In the genomic region with DNA sequence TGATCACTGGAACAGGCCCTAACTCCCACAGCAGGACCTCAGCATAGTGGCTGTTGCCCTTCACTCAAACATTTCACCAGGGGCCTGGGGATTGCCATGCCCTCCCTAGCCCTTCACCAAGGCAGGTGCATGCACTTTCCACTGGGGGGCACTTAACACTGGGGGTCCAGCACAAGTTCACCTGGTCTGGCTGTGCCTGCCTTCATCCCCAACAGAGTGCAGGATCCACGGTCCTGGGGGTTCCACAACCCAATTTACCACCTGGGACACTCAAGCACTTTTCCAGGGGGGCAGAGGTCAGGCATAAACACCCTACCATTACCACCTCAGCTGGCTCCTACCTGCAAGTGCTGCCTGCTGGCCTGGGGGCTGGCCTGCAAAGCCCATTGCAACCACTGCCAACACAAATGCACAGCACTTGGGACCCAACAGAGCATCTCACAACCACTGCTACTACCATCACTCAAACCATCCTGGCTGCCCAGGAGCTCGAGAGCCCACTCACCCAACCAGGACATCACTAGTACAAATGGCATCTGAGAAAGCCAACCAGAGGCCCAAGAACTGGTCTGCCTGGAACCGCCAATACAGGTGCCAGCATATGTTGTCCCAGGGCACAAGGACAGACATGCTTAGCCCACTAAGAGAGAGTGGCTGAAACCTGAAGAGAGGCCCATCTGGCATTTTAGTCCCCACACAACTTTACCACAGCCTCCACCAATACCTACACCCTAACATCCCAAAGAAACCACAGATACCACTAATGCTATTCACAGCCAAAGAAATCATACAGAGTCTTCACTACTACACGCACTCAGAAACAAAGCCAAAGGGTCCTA, we compare ENCODE assay signal across 17 cellular contexts. TPM values are rescaled to one million over a fixed set of nuclear protein-coding genes. Genes with fewer than 3 reads are reported as not detected.
DNase-seq lines count a peak whose midpoint lies in the region; ATAC-seq, FAIRE-seq and TF ChIP-seq lines count a peak whose summit lies in the region.
"Had no signal": no experiment of that assay in that cellular context is flagged by ENCODE, and none has a peak within 500 bp of the region (broad histone marks: within the 10 kb centered on the region; RNA-seq: fewer than 3 reads in every experiment).

No MANE protein-coding gene starts in this region.

- H3K4me1 ChIP-seq in BLaER1: no peaks in the 10 kb centered on the region
- H3K4me1 ChIP-seq in H9 (ENCODE audit: insufficient read depth, low read length): no peaks in the 10 kb centered on the region
- H3K4me1 ChIP-seq in H1 (replicated peaks in 1 of 4; ENCODE audit: control insufficient read depth in 3 of 4, insufficient read depth in 4 of 4, low read length in 3 of 4): no peaks in the 10 kb centered on the region

- TF ChIP-seq CTCF in H9 (conservative IDR thresholded peaks at IDR 0.05) (peak; percentile 19; the same call in 2 of the 3 replicates), H1 (IDR thresholded peaks at IDR 0.05; ENCODE audit: control extremely low read depth in 1 of 3, insufficient read depth in 1 of 3, low read depth in 1 of 3, low read length in 3 of 3) (peak in 2 of 3 experiments; percentile 9 to 24; a peak in 2 of 4 replicates), osteocyte (IDR thresholded peaks at IDR 0.05) (no peak)

- H3K56ac ChIP-seq in H9 (ENCODE audit: insufficient read length, low read depth, low read length) (no peak overlapping the region), H1 (replicated peaks; ENCODE audit: insufficient read length, low read depth, low read length) (no peak overlapping the region)

- H2BK12ac ChIP-seq in H9 (ENCODE audit: insufficient read length, low read depth, low read length) (no peak overlapping the region), H1 (ENCODE audit: low read depth, low read length) (0 out of 2 replicates have a peak overlapping the region, but pooled peaks have one; percentile 17)

- no peaks in the 10 kb centered on the region for H3K27me3 ChIP-seq in BLaER1
- H3K27me3 ChIP-seq in H9 (ENCODE audit: insufficient read depth, low read length): no peaks in the 10 kb centered on the region
- no peaks in the 10 kb centered on the region for H3K27me3 ChIP-seq in H1 (replicated peaks in 1 of 4; ENCODE audit: control insufficient read depth in 3 of 4, extremely low read depth in 1 of 4, insufficient read depth in 3 of 4, low read length in 3 of 4)

- H3K27me3 Mint-ChIP-seq in H9 (ENCODE audit: low read depth) (peaks cover 8% of the 10 kb centered on the region), osteocyte (ENCODE audit: unreplicated experiment) (no peaks in the 10 kb centered on the region)
- H3K27me3 Mint-ChIP-seq: IgD-negative memory B cell had no signal

- WGBS in H9 (ENCODE audit: extremely low coverage, insufficient read length, low lambda C conversion rate): no CpG with 5 or more reads among the region's 4 CpGs
- WGBS in H1 (ENCODE audit: extremely low coverage in 1 of 2, insufficient coverage in 1 of 2, insufficient read length in 1 of 2, insufficient replicate concordance in 2 of 2, low coverage in 1 of 2, low lambda C conversion rate in 2 of 2, missing lambda C conversion rate in 1 of 2), 2 experiments: 84% methylated on average over 4 of the region's 4 CpGs; no CpG with 5 or more reads in 1 of the 2 experiments

- no peak overlapping the region for H2AFZ ChIP-seq in H9 (ENCODE audit: low read length)
- no peak overlapping the region for H2AFZ ChIP-seq in H1 (ENCODE audit: low read length)

- H2BK15ac ChIP-seq in H9 (ENCODE audit: low read depth, low read length) (no peak overlapping the region), H1 (ENCODE audit: low read length) (no peak overlapping the region)

- H3K79me1 ChIP-seq in H9 (ENCODE audit: insufficient read depth, low read depth, low read length, poor library complexity, severe bottlenecking): no peaks in the 10 kb centered on the region
- H3K79me1 ChIP-seq in H1 (ENCODE audit: low read depth, low read length): no peaks in the 10 kb centered on the region; the same call in 1 of the 2 replicates

- H2BK5ac ChIP-seq in H9 (ENCODE audit: insufficient read length, low read length): no peak overlapping the region
- H2BK5ac ChIP-seq in H1 (ENCODE audit: low read depth, low read length): no peak overlapping the region

- CTCF ChIA-PET in H1 (lab: Charles Lee; ENCODE audit: partially characterized antibody): interaction anchor here (0.6 to 1.0 kb wide), 2 partner anchors 9 to 157 kb away, joined by 3 read pairs; no protein-coding TSS in a partner anchor

- H3K23ac ChIP-seq in H9 (ENCODE audit: insufficient read length, low read depth, low read length) (no peak overlapping the region), H1 (ENCODE audit: insufficient read length) (no peak overlapping the region)

- FAIRE-seq in H1 (lab: Jason Lieb, UNC): no peak
- FAIRE-seq: A204.1, GM12878, GM18507 had no signal

- H3K36me3 ChIP-seq in BLaER1: 0 out of 2 replicates have a peak, but pooled peaks cover 3% of the 10 kb centered on the region
- H3K36me3 ChIP-seq in H1 (ENCODE audit: control insufficient read depth in 2 of 4, insufficient read depth in 4 of 4, low read length in 3 of 4): no peaks in the 10 kb centered on the region

- TF ChIP-seq POLR2A in H1 (IDR thresholded peaks at IDR 0.05; ENCODE audit: control extremely low read depth in 1 of 2, low read depth in 2 of 2, low read length in 2 of 2): no peak

- H3K9me3 ChIP-seq in BLaER1: peaks cover 60% of the 10 kb centered on the region
- H3K9me3 ChIP-seq in H9 (ENCODE audit: control insufficient read depth, low read depth, low read length): no peaks in the 10 kb centered on the region
- H3K9me3 ChIP-seq in H1 (ENCODE audit: insufficient read depth in 2 of 2, low read depth in 1 of 2, low read length in 1 of 2): no peaks in the 10 kb centered on the region

- no peak for TF ChIP-seq EP300 in H1 (IDR thresholded peaks at IDR 0.05; ENCODE audit: borderline replicate concordance in 1 of 2, low read depth in 2 of 2, low read length in 2 of 2)

- H3K23me2 ChIP-seq in H9 (ENCODE audit: insufficient read length, low read depth, low read length, poor library complexity, severe bottlenecking): no peaks in the 10 kb centered on the region
- no peaks in the 10 kb centered on the region; the same call in 1 of the 2 replicates for H3K23me2 ChIP-seq in H1 (ENCODE audit: low read depth, low read length)

- H3K14ac ChIP-seq in H9 (ENCODE audit: insufficient read depth, low read length): no peak overlapping the region
- H3K14ac ChIP-seq in H1 (ENCODE audit: insufficient read length): no peak overlapping the region

- H4K20me1 ChIP-seq in BLaER1 (no peaks in the 10 kb centered on the region), H9 (ENCODE audit: control insufficient read depth, insufficient read depth, insufficient read length) (no peaks in the 10 kb centered on the region), H1 (replicated peaks in 1 of 2; ENCODE audit: control insufficient read depth in 1 of 2, insufficient read depth in 2 of 2, low read length in 2 of 2) (no peaks in the 10 kb centered on the region)

- H3T11ph ChIP-seq in H9 (ENCODE audit: low read length): no peak overlapping the region

- H3K4me3 Mint-ChIP-seq in H9: no peak overlapping the region
- H3K4me3 Mint-ChIP-seq in osteocyte (ENCODE audit: unreplicated experiment): no peak overlapping the region
- H3K4me3 Mint-ChIP-seq: CD4-positive, alpha-beta T cell had no signal

- H3K4me2 ChIP-seq in BLaER1: no peak overlapping the region
- H3K4me2 ChIP-seq in H9 (ENCODE audit: insufficient read depth, insufficient read length, low read length): no peak overlapping the region
- no peak overlapping the region for H3K4me2 ChIP-seq in H1 (ENCODE audit: insufficient read depth in 1 of 2, low read depth in 2 of 2, low read length in 2 of 2)

- H3K4me1 Mint-ChIP-seq in H9 (no peaks in the 10 kb centered on the region), osteocyte (ENCODE audit: unreplicated experiment) (peaks cover 2% of the 10 kb centered on the region)

- H3K27ac ChIP-seq in BLaER1 (no peak overlapping the region), H9 (ENCODE audit: insufficient read length, low read depth, low read length) (no peak overlapping the region), H1 (ENCODE audit: low read depth, low read length) (no peak overlapping the region)

- H2BK120ac ChIP-seq in H9 (ENCODE audit: low read depth, low read length, poor library complexity, severe bottlenecking): no peak overlapping the region
- H2BK120ac ChIP-seq in H1 (replicated peaks; ENCODE audit: low read depth, low read length): no peak overlapping the region

- H3K27ac Mint-ChIP-seq in H9: no peak overlapping the region
- no peak overlapping the region for H3K27ac Mint-ChIP-seq in osteocyte (ENCODE audit: unreplicated experiment)
- H3K27ac Mint-ChIP-seq: CD4-positive, alpha-beta T cell had no signal

- peak; percentile 19 to 37; a peak in 2 of 4 replicates for TF ChIP-seq RAD21 in H1 (IDR thresholded peaks at IDR 0.05 in 1 of 2, conservative IDR thresholded peaks at IDR 0.05 in 1 of 2; ENCODE audit: low read depth in 2 of 2, low read length in 2 of 2)

- H3K9ac ChIP-seq in BLaER1 (no peak overlapping the region), H9 (ENCODE audit: extremely low read depth, insufficient read length, low read length) (no peak overlapping the region), H1 (replicated peaks in 1 of 4; ENCODE audit: extremely low read depth in 1 of 4, low read depth in 3 of 4, low read length in 3 of 4) (no peak overlapping the region)

- H4K5ac ChIP-seq in H9 (ENCODE audit: insufficient read length, low read depth, low read length) (no peak overlapping the region), H1 (ENCODE audit: insufficient read length, low read depth, low read length) (no peak overlapping the region)

- H4K8ac ChIP-seq in H9 (replicated peaks; ENCODE audit: insufficient read length, low read depth, low read length) (no peak overlapping the region), H1 (ENCODE audit: extremely low read depth, insufficient read depth, low read length) (peak overlapping the region; percentile 51; the same call in 1 of the 2 replicates)

- H3K79me2 ChIP-seq in H9 (ENCODE audit: insufficient read depth, low read length) (no peaks in the 10 kb centered on the region), H1 (ENCODE audit: control insufficient read depth in 1 of 2, insufficient read depth in 2 of 2, low read length in 2 of 2) (no peaks in the 10 kb centered on the region)

- no peak overlapping the region for H3K4ac ChIP-seq in H9 (ENCODE audit: low read depth, low read length)
- H3K4ac ChIP-seq in H1 (replicated peaks; ENCODE audit: insufficient read length, low read depth, low read length): no peak overlapping the region

- DNase-seq in H9: no peak
- DNase-seq in H1 (ENCODE audit: low read depth in 1 of 2, low spot score in 2 of 2): no peak
- DNase-seq in osteocyte (ENCODE audit: extremely low spot score, unreplicated experiment): peak; percentile 77
- DNase-seq in activated effector memory CD4-positive, alpha-beta T cell treated with Interleukin-2 at 50 U/mL for 16 hours: no peak
- DNase-seq in hippocampal formation (lab: John Stamatoyannopoulos, UW): no peak
- no peak for DNase-seq in left lobe of liver (ENCODE audit: low spot score)
- DNase-seq: C1 segment of cervical spinal cord; Calu3; CD4-positive, alpha-beta T cell; DMS 273 treated with DMSO at 0.1 percent for 48 hours; H7 had no signal

- H3K36me3 Mint-ChIP-seq in H9 (ENCODE audit: insufficient read depth in 1 of 3, low read depth in 3 of 3) (no peaks in the 10 kb centered on the region), osteocyte (ENCODE audit: unreplicated experiment) (peaks cover 6% of the 10 kb centered on the region)

- H4K91ac ChIP-seq in H9 (ENCODE audit: insufficient read length, low read depth, low read length): no peak overlapping the region
- H4K91ac ChIP-seq in H1 (replicated peaks; ENCODE audit: insufficient read length, low read length): no peak overlapping the region

- POLR2A ChIA-PET in H1 (lab: Charles Lee; ENCODE audit: partially characterized antibody): no interaction called here

- peaks cover 11 to 14% of the 10 kb centered on the region in 2 experiments for H3K9me3 Mint-ChIP-seq in H9
- peaks cover 16% of the 10 kb centered on the region for H3K9me3 Mint-ChIP-seq in osteocyte (ENCODE audit: unreplicated experiment)

- H3K18ac ChIP-seq in H9 (ENCODE audit: insufficient read length, low read depth, low read length) (no peak overlapping the region), H1 (ENCODE audit: extremely low read depth, low read length) (no peak overlapping the region)

- H3K4me3 ChIP-seq in BLaER1 (peak overlapping the region; percentile 8; the same call in 1 of the 2 replicates), H1 (ENCODE audit: extremely low read depth in 1 of 4, insufficient read depth in 2 of 4, low read depth in 3 of 4, low read length in 4 of 4) (no peak overlapping the region)
- H3K4me3 ChIP-seq: GM12878 had no signal

- no peak for ATAC-seq in left lobe of liver
- ATAC-seq: GM12878 had no signal

- H2AK5ac ChIP-seq in H9 (ENCODE audit: insufficient read length, low read length): no peak overlapping the region
- H2AK5ac ChIP-seq in H1 (ENCODE audit: low read depth, low read length): no peak overlapping the region

- H2BK20ac ChIP-seq in H9 (ENCODE audit: low read depth, low read length, poor library complexity, severe bottlenecking): no peak overlapping the region
- no peak overlapping the region for H2BK20ac ChIP-seq in H1 (ENCODE audit: low read length)

RNA-seq across cellular contexts. Expression of gene NAT8L, which starts 43.1 kb away (rescaled TPM):
- 13.9 and 14.7 TPM in 2 replicates for total RNA-seq in H9 (2021)
- total RNA-seq in H1 (2021; fragmentation: NEBNext Ultra II Directional; extraction: Animal tissue kit (Norgen Biotek cat#: 25700)): 10.8 and 11.5 TPM in 2 replicates
- polyA plus RNA-seq in H1 (2011; rRNA removed): 10.8 and 13.3 TPM in 2 replicates
- polyA plus RNA-seq in H1 (2011; cell fraction: cytosol; rRNA removed): 10.6 TPM
- 22.6 TPM for polyA plus RNA-seq in H1 (2011; cell fraction: nucleus; rRNA removed)
- 10.1 to 16.0 TPM (median 14.1 TPM) in 4 replicates for polyA plus RNA-seq in H1 (2012, experiment 1 of 2)
- polyA plus RNA-seq in H1 (2012, experiment 2 of 2): 9.8 TPM
- polyA plus RNA-seq in H1 (2013, experiment 1 of 2): 4.8 TPM
- polyA plus RNA-seq in H1 (2013, experiment 2 of 2): 5.0 TPM
- polyA minus RNA-seq in H1 (2011; rRNA and poly(A)+ RNA removed): 28.5 and 40.4 TPM in 2 replicates
- polyA minus RNA-seq in H1 (2011; cell fraction: cytosol; rRNA and poly(A)+ RNA removed): 7.3 TPM
- 7.3 TPM for polyA minus RNA-seq in H1 (2011; cell fraction: nucleus; rRNA and poly(A)+ RNA removed)
- 0.64 and 0.84 TPM in 2 replicates for total RNA-seq in osteocyte
- 0.05 TPM for total RNA-seq in left lobe of liver
- total RNA-seq: CD4-positive, alpha-beta T cell; HT-29 had no signal
- polyA plus RNA-seq: IgD-negative memory B cell had no signal
